ENCODE assay signal across 7 cellular contexts in genomic region chr1:167342846-167343245, GRCh38.
DNase-seq lines count a peak whose midpoint lies in the region; ATAC-seq, FAIRE-seq and TF ChIP-seq lines count a peak whose summit lies in the region.

No MANE protein-coding gene starts in this region.

- H3K36me3 Mint-ChIP-seq in HFFc6 (ENCODE audit: low read depth) (no peaks in the 10 kb centered on the region; the same call in 1 of the 2 replicates), naive B cell (peaks cover 8 to 15% of the 10 kb centered on the region in 2 donors)

- peak; percentile 80 for ATAC-seq in GM18502 (IDR thresholded peaks at IDR 0.05; ENCODE audit: poor library complexity, unreplicated experiment)
- peak; percentile 73 to 81 for ATAC-seq in naive B cell (ENCODE audit: low read depth in 2 of 2)
- ATAC-seq in GM21447 (IDR thresholded peaks at IDR 0.05; ENCODE audit: unreplicated experiment) = no peak

- H3K27ac Mint-ChIP-seq in HFFc6 = no peak overlapping the region
- peak overlapping the region in 5 of 6 donors; percentile 12 to 85 (median 61) for H3K27ac Mint-ChIP-seq in naive B cell

- peak; percentile 28; the same call in 1 of the 2 replicates for TF ChIP-seq CTCF in HFFc6 (IDR thresholded peaks at IDR 0.05)

- no peak for TF ChIP-seq POLR2A in H54 (IDR thresholded peaks at IDR 0.05; ENCODE audit: low read depth, low read length)

- DNase-seq in HFFc6 (no peak), RKO (ENCODE audit: low spot score) (peak; percentile 15), naive B cell (peak; percentile 19), H54 (ENCODE audit: insufficient read length, low spot score) (no peak), AG20443 (ENCODE audit: low spot score) (no peak)

- no peaks in the 10 kb centered on the region for H3K9me3 Mint-ChIP-seq in HFFc6
- H3K9me3 Mint-ChIP-seq in naive B cell = peaks cover 0 to 4% (median 0%) of the 10 kb centered on the region in 7 donors

- no peaks in the 10 kb centered on the region for H3K27me3 Mint-ChIP-seq in HFFc6 (ENCODE audit: insufficient read depth)
- H3K27me3 Mint-ChIP-seq in naive B cell = no peaks in the 10 kb centered on the region

- no peak for FAIRE-seq in H54 (lab: Jason Lieb, UNC)

- H3K4me1 Mint-ChIP-seq in HFFc6 (ENCODE audit: low read depth) (peaks cover 16% of the 10 kb centered on the region), naive B cell (peaks cover 16 to 34% (median 30%) of the 10 kb centered on the region in 3 donors)

- H3K4me3 Mint-ChIP-seq in HFFc6 (no peak overlapping the region), naive B cell (no peak overlapping the region)

Comparison
In these comparisons a context has a peak if more than half of its experiments do, and no peak if none do; other contexts are left out.
1. DNase-seq: peak in RKO (single experiment) and naive B cell (single experiment); none in HFFc6 (single experiment), H54 (single experiment) and AG20443 (single experiment).